Comparison of ENCODE assay signal across 12 cellular contexts in genomic region chr17:78697122-78697845, GRCh38.
A peak's percentile ranks its signal among the peaks of the same experiment; 100 is the strongest.
DNase-seq lines count a peak whose midpoint lies in the region; ATAC-seq and TF ChIP-seq lines count a peak whose summit lies in the region.
"Had no signal": no experiment of that assay in that cellular context is flagged by ENCODE, and none has a peak within 500 bp of the region (broad histone marks: within the 10 kb centered on the region; RNA-seq: fewer than 3 reads in every experiment).

No MANE protein-coding gene starts in this region.

- peaks cover 21 to 23% of the 10 kb centered on the region in 2 donors for H3K4me1 Mint-ChIP-seq in effector memory CD8-positive, alpha-beta T cell (ENCODE audit: low read depth in 2 of 2)

- peak overlapping the region; percentile 33 to 62 for H3K27ac Mint-ChIP-seq in effector memory CD8-positive, alpha-beta T cell

- TF ChIP-seq CTCF in RWPE1 (conservative IDR thresholded peaks at IDR 0.05; ENCODE audit: low read depth) = no peak
- TF ChIP-seq CTCF in gastrocnemius medialis (IDR thresholded peaks at IDR 0.05 in 4 of 5, conservative IDR thresholded peaks at IDR 0.05 in 1 of 5) = no peak

- DNase-seq in A172 (ENCODE audit: low spot score) = peak; percentile 58
- peak; percentile 87 for DNase-seq in Daoy (ENCODE audit: low read depth)
- no peak for DNase-seq in RWPE1 (ENCODE audit: low spot score)
- DNase-seq in effector memory CD8-positive, alpha-beta T cell = no peak
- no peak for DNase-seq in mesenteric fat pad (ENCODE audit: low spot score)
- no peak for DNase-seq in gastrocnemius medialis
- DNase-seq: COR-L47, heart right ventricle, midbrain, NCI-H446 had no signal

- H3K4me1 ChIP-seq in gastrocnemius medialis = no peaks in the 10 kb centered on the region

- no peak overlapping the region for H3K4me3 Mint-ChIP-seq in effector memory CD8-positive, alpha-beta T cell

- H3K27me3 Mint-ChIP-seq in effector memory CD8-positive, alpha-beta T cell = no peaks in the 10 kb centered on the region

- H3K9me3 ChIP-seq in gastrocnemius medialis = no peaks in the 10 kb centered on the region
- H3K9me3 ChIP-seq: heart right ventricle had no signal

- H3K27me3 ChIP-seq in gastrocnemius medialis = no peaks in the 10 kb centered on the region
- H3K27me3 ChIP-seq: heart right ventricle had no signal

- POLR2A ChIA-PET in RWPE1 (lab: Yijun Ruan, JAX; ENCODE audit: low non-redundant PET) = no interaction called here

- H3K36me3 ChIP-seq in gastrocnemius medialis = peaks cover 2 to 66% of the 10 kb centered on the region in 2 donors

- peaks cover 100% of the 10 kb centered on the region for H3K36me3 Mint-ChIP-seq in effector memory CD8-positive, alpha-beta T cell (ENCODE audit: insufficient read depth)

- H3K9me3 Mint-ChIP-seq in effector memory CD8-positive, alpha-beta T cell = no peaks in the 10 kb centered on the region

- ATAC-seq in effector memory CD8-positive, alpha-beta T cell (replicated peaks) = no peak
- ATAC-seq in GM18861 (IDR thresholded peaks at IDR 0.05; ENCODE audit: unreplicated experiment) = no peak
- no peak for ATAC-seq in gastrocnemius medialis
- ATAC-seq in GM18909 (IDR thresholded peaks at IDR 0.05; ENCODE audit: poor library complexity, unreplicated experiment) = no peak

- intact Hi-C loops in gastrocnemius medialis (cut with DNase I; ENCODE audit: low total_unique reads) = no loop called here

- peak overlapping the region; percentile 29; the same call in 1 of the 2 replicates for H3K27ac ChIP-seq in RWPE1
- H3K27ac ChIP-seq in gastrocnemius medialis = no peak overlapping the region

- CTCF ChIA-PET in RWPE1 (lab: Yijun Ruan, JAX) = interaction anchor here (0.6 kb wide), 2 partner anchors 202 to 283 kb away, joined by 3 to 6 read pairs; no protein-coding TSS in a partner anchor

- H3K4me3 ChIP-seq in gastrocnemius medialis = no peak overlapping the region
- H3K4me3 ChIP-seq: heart right ventricle had no signal

- in situ Hi-C loops in gastrocnemius medialis (cut with MboI; ENCODE audit: low sequenced_read_pairs in 4 of 4) = no loop called here

- TF ChIP-seq POLR2A in gastrocnemius medialis (IDR thresholded peaks at IDR 0.05) = no peak

Comparison
In these comparisons a context has a peak if more than half of its experiments do, and no peak if none do; other contexts are left out.
1. DNase-seq: peak in A172 (single experiment) and Daoy (single experiment); none in RWPE1 (single experiment), effector memory CD8-positive, alpha-beta T cell (0 of 3), mesenteric fat pad (single experiment) and gastrocnemius medialis (0 of 2).